2 cellular contexts compared by ENCODE assay signal in the genomic region with DNA sequence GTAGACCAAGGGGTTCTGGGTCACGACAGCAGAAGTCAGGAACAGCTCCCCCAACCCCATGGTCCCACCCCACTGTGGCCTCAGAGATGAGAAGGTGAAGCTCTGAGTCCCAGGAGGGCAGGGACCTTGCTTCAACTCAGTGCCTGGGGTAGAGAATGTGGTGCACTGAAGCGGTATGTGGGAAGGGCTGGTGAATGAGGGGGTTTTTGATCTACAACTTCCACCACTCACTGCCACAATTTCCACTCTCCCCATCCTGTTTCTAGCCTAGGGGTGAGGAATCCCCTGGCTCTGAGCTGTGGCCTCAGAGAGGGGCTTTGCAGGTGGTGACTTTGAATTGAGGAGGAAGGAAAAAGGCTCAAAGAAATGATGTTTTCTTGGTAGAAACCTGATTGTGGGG.
TF ChIP-seq lines count a peak whose summit lies in the region.

No MANE protein-coding gene starts in this region.

TF ChIP-seq in GM12878, 131 proteins besides CTCF, POLR2A, EP300 and RAD21 (continues in another document):
- TF ChIP-seq, protein P1, sequence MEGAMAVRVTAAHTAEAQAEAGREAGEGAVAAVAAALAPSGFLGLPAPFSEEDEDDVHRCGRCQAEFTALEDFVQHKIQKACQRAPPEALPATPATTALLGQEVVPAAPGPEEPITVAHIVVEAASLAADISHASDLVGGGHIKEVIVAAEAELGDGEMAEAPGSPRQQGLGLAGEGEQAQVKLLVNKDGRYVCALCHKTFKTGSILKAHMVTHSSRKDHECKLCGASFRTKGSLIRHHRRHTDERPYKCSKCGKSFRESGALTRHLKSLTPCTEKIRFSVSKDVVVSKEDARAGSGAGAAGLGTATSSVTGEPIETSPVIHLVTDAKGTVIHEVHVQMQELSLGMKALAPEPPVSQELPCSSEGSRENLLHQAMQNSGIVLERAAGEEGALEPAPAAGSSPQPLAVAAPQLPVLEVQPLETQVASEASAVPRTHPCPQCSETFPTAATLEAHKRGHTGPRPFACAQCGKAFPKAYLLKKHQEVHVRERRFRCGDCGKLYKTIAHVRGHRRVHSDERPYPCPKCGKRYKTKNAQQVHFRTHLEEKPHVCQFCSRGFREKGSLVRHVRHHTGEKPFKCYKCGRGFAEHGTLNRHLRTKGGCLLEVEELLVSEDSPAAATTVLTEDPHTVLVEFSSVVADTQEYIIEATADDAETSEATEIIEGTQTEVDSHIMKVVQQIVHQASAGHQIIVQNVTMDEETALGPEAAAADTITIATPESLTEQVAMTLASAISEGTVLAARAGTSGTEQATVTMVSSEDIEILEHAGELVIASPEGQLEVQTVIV (IDR thresholded peaks at IDR 0.05; ENCODE audit: borderline replicate concordance, partially characterized antibody), result no peak
- TF ChIP-seq KDM1A (IDR thresholded peaks at IDR 0.05; ENCODE audit: borderline replicate concordance) (no peak), EGR1 (IDR thresholded peaks at IDR 0.05; ENCODE audit: borderline replicate concordance in 1 of 2, low read depth in 2 of 2, low read length in 2 of 2) (no peak), SPI1 (IDR thresholded peaks at IDR 0.05; ENCODE audit: borderline replicate concordance, insufficient read depth, low read depth, low read length) (no peak), ASH2L (IDR thresholded peaks at IDR 0.05; ENCODE audit: borderline replicate concordance, low read depth) (no peak), ZSCAN29 (IDR thresholded peaks at IDR 0.05) (no peak), MEF2B (IDR thresholded peaks at IDR 0.05; ENCODE audit: partially characterized antibody, poor library complexity, severe bottlenecking) (peak; percentile 51), FOS (IDR thresholded peaks at IDR 0.05; ENCODE audit: borderline replicate concordance, extremely low read depth, insufficient read length) (no peak), EED (IDR thresholded peaks at IDR 0.05; ENCODE audit: low read depth) (0 out of 2 replicates have a peak, but pooled peaks have one; percentile 16), RBBP5 (conservative IDR thresholded peaks at IDR 0.05) (no peak), HDAC2 (IDR thresholded peaks at IDR 0.05) (no peak), PAX5 (IDR thresholded peaks at IDR 0.05; ENCODE audit: borderline replicate concordance, low read depth, low read length) (no peak), TBL1XR1 (IDR thresholded peaks at IDR 0.05; ENCODE audit: low read depth, low read length) (no peak), GATAD2B (conservative IDR thresholded peaks at IDR 0.05; ENCODE audit: low read depth) (no peak), MTA2 (IDR thresholded peaks at IDR 0.05; ENCODE audit: low read depth) (no peak), POU2F2 (IDR thresholded peaks at IDR 0.05; ENCODE audit: borderline replicate concordance, low read depth, low read length) (no peak), STAT3 (IDR thresholded peaks at IDR 0.05; ENCODE audit: low read depth, low read length) (no peak)
- TF ChIP-seq, protein P2, sequence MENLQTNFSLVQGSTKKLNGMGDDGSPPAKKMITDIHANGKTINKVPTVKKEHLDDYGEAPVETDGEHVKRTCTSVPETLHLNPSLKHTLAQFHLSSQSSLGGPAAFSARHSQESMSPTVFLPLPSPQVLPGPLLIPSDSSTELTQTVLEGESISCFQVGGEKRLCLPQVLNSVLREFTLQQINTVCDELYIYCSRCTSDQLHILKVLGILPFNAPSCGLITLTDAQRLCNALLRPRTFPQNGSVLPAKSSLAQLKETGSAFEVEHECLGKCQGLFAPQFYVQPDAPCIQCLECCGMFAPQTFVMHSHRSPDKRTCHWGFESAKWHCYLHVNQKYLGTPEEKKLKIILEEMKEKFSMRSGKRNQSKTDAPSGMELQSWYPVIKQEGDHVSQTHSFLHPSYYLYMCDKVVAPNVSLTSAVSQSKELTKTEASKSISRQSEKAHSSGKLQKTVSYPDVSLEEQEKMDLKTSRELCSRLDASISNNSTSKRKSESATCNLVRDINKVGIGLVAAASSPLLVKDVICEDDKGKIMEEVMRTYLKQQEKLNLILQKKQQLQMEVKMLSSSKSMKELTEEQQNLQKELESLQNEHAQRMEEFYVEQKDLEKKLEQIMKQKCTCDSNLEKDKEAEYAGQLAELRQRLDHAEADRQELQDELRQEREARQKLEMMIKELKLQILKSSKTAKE (IDR thresholded peaks at IDR 0.05; ENCODE audit: low read depth, poor library complexity, severe bottlenecking), result no peak
- TF ChIP-seq, protein P3, sequence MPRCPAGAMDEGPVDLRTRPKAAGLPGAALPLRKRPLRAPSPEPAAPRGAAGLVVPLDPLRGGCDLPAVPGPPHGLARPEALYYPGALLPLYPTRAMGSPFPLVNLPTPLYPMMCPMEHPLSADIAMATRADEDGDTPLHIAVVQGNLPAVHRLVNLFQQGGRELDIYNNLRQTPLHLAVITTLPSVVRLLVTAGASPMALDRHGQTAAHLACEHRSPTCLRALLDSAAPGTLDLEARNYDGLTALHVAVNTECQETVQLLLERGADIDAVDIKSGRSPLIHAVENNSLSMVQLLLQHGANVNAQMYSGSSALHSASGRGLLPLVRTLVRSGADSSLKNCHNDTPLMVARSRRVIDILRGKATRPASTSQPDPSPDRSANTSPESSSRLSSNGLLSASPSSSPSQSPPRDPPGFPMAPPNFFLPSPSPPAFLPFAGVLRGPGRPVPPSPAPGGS (IDR thresholded peaks at IDR 0.05; ENCODE audit: borderline replicate concordance, insufficient read depth, low read depth, low read length, poor library complexity, severe bottlenecking), result no peak
- TF ChIP-seq, protein P4, sequence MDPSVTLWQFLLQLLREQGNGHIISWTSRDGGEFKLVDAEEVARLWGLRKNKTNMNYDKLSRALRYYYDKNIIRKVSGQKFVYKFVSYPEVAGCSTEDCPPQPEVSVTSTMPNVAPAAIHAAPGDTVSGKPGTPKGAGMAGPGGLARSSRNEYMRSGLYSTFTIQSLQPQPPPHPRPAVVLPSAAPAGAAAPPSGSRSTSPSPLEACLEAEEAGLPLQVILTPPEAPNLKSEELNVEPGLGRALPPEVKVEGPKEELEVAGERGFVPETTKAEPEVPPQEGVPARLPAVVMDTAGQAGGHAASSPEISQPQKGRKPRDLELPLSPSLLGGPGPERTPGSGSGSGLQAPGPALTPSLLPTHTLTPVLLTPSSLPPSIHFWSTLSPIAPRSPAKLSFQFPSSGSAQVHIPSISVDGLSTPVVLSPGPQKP (IDR thresholded peaks at IDR 0.05; ENCODE audit: low read depth, low read length), result no peak
- TF ChIP-seq, protein P5, sequence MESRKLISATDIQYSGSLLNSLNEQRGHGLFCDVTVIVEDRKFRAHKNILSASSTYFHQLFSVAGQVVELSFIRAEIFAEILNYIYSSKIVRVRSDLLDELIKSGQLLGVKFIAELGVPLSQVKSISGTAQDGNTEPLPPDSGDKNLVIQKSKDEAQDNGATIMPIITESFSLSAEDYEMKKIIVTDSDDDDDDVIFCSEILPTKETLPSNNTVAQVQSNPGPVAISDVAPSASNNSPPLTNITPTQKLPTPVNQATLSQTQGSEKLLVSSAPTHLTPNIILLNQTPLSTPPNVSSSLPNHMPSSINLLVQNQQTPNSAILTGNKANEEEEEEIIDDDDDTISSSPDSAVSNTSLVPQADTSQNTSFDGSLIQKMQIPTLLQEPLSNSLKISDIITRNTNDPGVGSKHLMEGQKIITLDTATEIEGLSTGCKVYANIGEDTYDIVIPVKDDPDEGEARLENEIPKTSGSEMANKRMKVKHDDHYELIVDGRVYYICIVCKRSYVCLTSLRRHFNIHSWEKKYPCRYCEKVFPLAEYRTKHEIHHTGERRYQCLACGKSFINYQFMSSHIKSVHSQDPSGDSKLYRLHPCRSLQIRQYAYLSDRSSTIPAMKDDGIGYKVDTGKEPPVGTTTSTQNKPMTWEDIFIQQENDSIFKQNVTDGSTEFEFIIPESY (IDR thresholded peaks at IDR 0.05), result no peak

TF ChIP-seq in HepG2, 621 proteins besides CTCF, POLR2A, EP300 and RAD21:
- TF ChIP-seq RBM22 (optimal IDR thresholded peaks at IDR 0.05; ENCODE audit: low read length) (peak; percentile 67), ZSCAN20 (CRISPR knock-in tag; IDR thresholded peaks at IDR 0.05; ENCODE audit: borderline replicate concordance) (no peak), POLR2G (IDR thresholded peaks at IDR 0.05; ENCODE audit: low read depth, low read length) (0 out of 2 replicates have a peak, but pooled peaks have one; percentile 20)
